ENCODE assay signal across 8 cellular contexts in the genomic region with DNA sequence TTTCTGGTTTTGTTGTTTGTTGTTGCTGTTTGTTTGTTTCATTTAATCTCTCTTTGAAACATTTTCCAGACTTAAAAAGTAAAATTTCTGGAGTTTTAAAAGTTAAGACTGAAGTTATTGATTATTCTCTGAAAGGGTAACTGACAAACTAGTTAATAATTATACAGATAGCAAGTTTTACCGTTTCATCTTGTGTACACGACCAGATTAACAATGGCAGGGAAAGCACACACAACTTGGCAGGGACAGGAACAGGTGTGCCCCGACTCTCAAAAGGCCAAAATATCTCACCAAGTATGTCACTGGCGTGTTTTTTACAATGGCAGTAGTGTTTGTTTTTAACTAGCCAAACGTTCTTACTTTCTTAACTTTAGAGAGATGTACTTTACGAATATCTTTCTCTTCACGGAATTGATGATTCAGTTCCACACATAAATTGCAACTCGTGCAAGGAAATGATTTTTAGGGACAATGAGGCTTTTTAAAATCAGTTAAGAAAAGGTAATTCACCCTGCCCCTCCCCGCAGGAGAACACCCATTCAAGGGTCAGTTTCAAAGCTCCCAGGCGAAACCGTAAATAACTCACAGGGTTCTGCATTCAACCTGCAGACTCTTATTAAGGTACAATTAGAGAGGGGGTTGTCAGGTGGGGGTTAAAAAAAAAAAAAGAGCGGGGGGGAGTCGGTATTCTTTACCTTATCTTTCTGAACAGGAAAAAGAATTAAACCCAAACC. TPM values are rescaled to one million over a fixed set of nuclear protein-coding genes. Genes with fewer than 3 reads are reported as not detected.
DNase-seq lines count a peak whose midpoint lies in the region; ATAC-seq and TF ChIP-seq lines count a peak whose summit lies in the region.

No MANE protein-coding gene starts in this region.

- H3K27me3 ChIP-seq in left ventricle myocardium inferior (ENCODE audit: low read depth) (no peaks in the 10 kb centered on the region), colonic mucosa (no peaks in the 10 kb centered on the region)

- H3K4me1 ChIP-seq in left ventricle myocardium inferior (peaks cover 82% of the 10 kb centered on the region), colonic mucosa (peaks cover 21% of the 10 kb centered on the region)

- TF ChIP-seq CTCF in left ventricle myocardium inferior (IDR thresholded peaks at IDR 0.05; ENCODE audit: borderline replicate concordance) (no peak), colonic mucosa (IDR thresholded peaks at IDR 0.05) (no peak)

- DNase-seq in left ventricle myocardium inferior (no peak), Right ventricle myocardium inferior (ENCODE audit: missing footprints) (no peak), colonic mucosa (peak; percentile 65), mucosa of gallbladder (ENCODE audit: low spot score) (peak; percentile 75), NCI-H2107 treated with DMSO at 0.1 percent for 48 hours (lab: John Stamatoyannopoulos, UW; ENCODE audit: unreplicated experiment) (no peak), HCEC 1CT (no peak), CD1c-positive myeloid dendritic cell (ENCODE audit: extremely low spot score) (no peak)

- H3K4me3 ChIP-seq in left ventricle myocardium inferior (peak overlapping the region; percentile 93), colonic mucosa (peak overlapping the region; percentile 69)

- intact Hi-C loops in left ventricle myocardium inferior (cut with micrococcal nuclease): loop anchor here (10.0 kb wide), 1 partner anchor 112 kb away; no protein-coding TSS in a partner anchor
- intact Hi-C loops in Right ventricle myocardium inferior (cut with DNase I): loop anchor here (5.0 kb wide), 1 partner anchor 95 kb away; no protein-coding TSS in a partner anchor
- intact Hi-C loops in colonic mucosa (cut with DNase I): no loop called here

- H3K9me3 ChIP-seq in left ventricle myocardium inferior (replicated peaks) (no peaks in the 10 kb centered on the region), colonic mucosa (no peaks in the 10 kb centered on the region)

- H3K27ac ChIP-seq in left ventricle myocardium inferior (replicated peaks): peak overlapping the region; percentile 98
- peak overlapping the region; percentile 97 for H3K27ac ChIP-seq in colonic mucosa

- H3K36me3 ChIP-seq in left ventricle myocardium inferior (no peaks in the 10 kb centered on the region), colonic mucosa (no peaks in the 10 kb centered on the region)

- no peak for ATAC-seq in Right ventricle myocardium inferior
- no peak for ATAC-seq in GM21786 (IDR thresholded peaks at IDR 0.05; ENCODE audit: unreplicated experiment)

- peak overlapping the region; percentile 29 to 82 for H3K9ac ChIP-seq in colonic mucosa (ENCODE audit: low read depth in 2 of 2, low read length in 2 of 2)

RNA-seq across cellular contexts. Expression of gene CTBP2, which starts 3.5 kb away (rescaled TPM):
- total RNA-seq in left ventricle myocardium inferior (29.1 TPM), Right ventricle myocardium inferior (31.3 TPM), colonic mucosa (100 to 1,000 TPM; 106 to 172 TPM), mucosa of gallbladder (99.5 TPM)

Comparison
In these comparisons a context has a peak if more than half of its experiments do, and no peak if none do; other contexts are left out.
1. DNase-seq: peak in colonic mucosa (single experiment) and mucosa of gallbladder (single experiment); none in left ventricle myocardium inferior (single experiment), Right ventricle myocardium inferior (single experiment), NCI-H2107 treated with DMSO at 0.1 percent for 48 hours (single experiment), HCEC 1CT (single experiment) and CD1c-positive myeloid dendritic cell (single experiment).